In the genomic region with DNA sequence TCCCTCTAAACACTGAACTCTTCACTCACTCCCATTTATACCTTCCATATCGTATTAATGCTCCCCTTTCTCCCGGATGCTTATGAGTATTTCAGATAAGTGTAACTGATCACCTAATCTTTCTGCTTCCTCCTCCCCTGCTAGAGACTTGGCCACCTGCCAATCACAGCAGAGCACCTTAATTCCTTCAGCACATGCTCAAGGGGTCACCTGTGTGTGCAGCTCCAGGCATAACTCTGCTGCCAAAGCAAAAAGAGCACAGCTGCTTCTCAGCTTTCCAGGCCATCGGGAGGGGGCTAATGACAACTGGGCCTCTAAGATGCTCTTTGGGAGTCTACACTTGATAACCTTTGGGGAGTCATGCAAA, we compare ENCODE assay signal across 10 cellular contexts.
DNase-seq lines count a peak whose midpoint lies in the region; ATAC-seq and TF ChIP-seq lines count a peak whose summit lies in the region.
"Had no signal": no experiment of that assay in that cellular context is flagged by ENCODE, and none has a peak within 500 bp of the region (broad histone marks: within the 10 kb centered on the region; RNA-seq: fewer than 3 reads in every experiment).

No MANE protein-coding gene starts in this region.

- peaks cover 0 to 7% (median 1%) of the 10 kb centered on the region in 7 donors for H3K9me3 Mint-ChIP-seq in CD4-positive, CD25-positive, alpha-beta regulatory T cell
- H3K9me3 Mint-ChIP-seq in glutamatergic neuron (ENCODE audit: unreplicated experiment): no peaks in the 10 kb centered on the region

- no peaks in the 10 kb centered on the region for H4K20me1 ChIP-seq in KMS-11 (ENCODE audit: insufficient read depth)

- peaks cover 8 to 47% (median 17%) of the 10 kb centered on the region in 4 donors for H3K4me1 Mint-ChIP-seq in CD4-positive, CD25-positive, alpha-beta regulatory T cell
- H3K4me1 Mint-ChIP-seq in glutamatergic neuron (ENCODE audit: low read depth, unreplicated experiment): peaks cover 5% of the 10 kb centered on the region

- H3K36me3 ChIP-seq in CD4-positive, CD25-positive, alpha-beta regulatory T cell (ENCODE audit: control insufficient read depth, insufficient read depth, low read length): no peaks in the 10 kb centered on the region
- no peaks in the 10 kb centered on the region for H3K36me3 ChIP-seq in KMS-11 (ENCODE audit: insufficient read depth)
- H3K36me3 ChIP-seq: heart right ventricle had no signal

- H3K27ac ChIP-seq in CD4-positive, CD25-positive, alpha-beta regulatory T cell (ENCODE audit: insufficient read depth, low read length, poor library complexity, severe bottlenecking): no peak overlapping the region
- H3K27ac ChIP-seq in KMS-11: peak overlapping the region; percentile 34
- H3K27ac ChIP-seq: heart right ventricle had no signal

- H3K4me3 Mint-ChIP-seq in CD4-positive, CD25-positive, alpha-beta regulatory T cell: peak overlapping the region in 2 of 4 donors; percentile 15 to 44
- H3K4me3 Mint-ChIP-seq in glutamatergic neuron (ENCODE audit: unreplicated experiment): no peak overlapping the region

- H3K4me3 ChIP-seq in CD4-positive, CD25-positive, alpha-beta regulatory T cell (ENCODE audit: low read depth, low read length): no peak overlapping the region
- no peak overlapping the region for H3K4me3 ChIP-seq in KMS-11 (IDR thresholded peaks at IDR 0.05; ENCODE audit: insufficient read depth, low read depth, low read length)
- H3K4me3 ChIP-seq: heart right ventricle had no signal

- H3K36me3 Mint-ChIP-seq in CD4-positive, CD25-positive, alpha-beta regulatory T cell: no peaks in the 10 kb centered on the region
- H3K36me3 Mint-ChIP-seq in glutamatergic neuron (ENCODE audit: unreplicated experiment): no peaks in the 10 kb centered on the region

- H3K79me2 ChIP-seq in KMS-11 (ENCODE audit: insufficient read depth, low read depth): no peaks in the 10 kb centered on the region

- TF ChIP-seq CTCF in KMS-11 (conservative IDR thresholded peaks at IDR 0.05; ENCODE audit: low read depth, low read length) (no peak), glutamatergic neuron (IDR thresholded peaks at IDR 0.05; ENCODE audit: partially characterized antibody, unreplicated experiment) (no peak), omental fat pad (IDR thresholded peaks at IDR 0.05) (no peak)

- H3K27ac Mint-ChIP-seq in CD4-positive, CD25-positive, alpha-beta regulatory T cell: peak overlapping the region in 2 of 3 donors; percentile 81 to 92
- no peak overlapping the region for H3K27ac Mint-ChIP-seq in glutamatergic neuron (ENCODE audit: unreplicated experiment)

- ATAC-seq in CD4-positive, CD25-positive, alpha-beta regulatory T cell (ENCODE audit: low read depth in 2 of 2): no peak
- ATAC-seq in GM18502 (IDR thresholded peaks at IDR 0.05; ENCODE audit: poor library complexity, unreplicated experiment) (peak; percentile 40), HG02571 (IDR thresholded peaks at IDR 0.05; ENCODE audit: unreplicated experiment) (no peak), omental fat pad (ENCODE audit: low FRiP score) (no peak)
- ATAC-seq: heart right ventricle had no signal

- no peaks in the 10 kb centered on the region for H3K27me3 ChIP-seq in CD4-positive, CD25-positive, alpha-beta regulatory T cell (ENCODE audit: control insufficient read depth, insufficient read depth, low read length)
- H3K27me3 ChIP-seq in KMS-11 (ENCODE audit: insufficient read depth, low read depth): peaks cover 31% of the 10 kb centered on the region
- H3K27me3 ChIP-seq: heart right ventricle had no signal

- peaks cover 5% of the 10 kb centered on the region for H3K27me3 Mint-ChIP-seq in CD4-positive, CD25-positive, alpha-beta regulatory T cell
- no peaks in the 10 kb centered on the region for H3K27me3 Mint-ChIP-seq in glutamatergic neuron (ENCODE audit: unreplicated experiment)

- no peak overlapping the region for H3K9ac ChIP-seq in KMS-11

- H3K4me2 ChIP-seq in KMS-11: peak overlapping the region; percentile 70

- 0 out of 2 replicates have a peak overlapping the region, but pooled peaks have one; percentile 11 for H2AFZ ChIP-seq in KMS-11 (ENCODE audit: low read depth)

- peak in 1 of 3 donors; percentile 40 for DNase-seq in CD4-positive, CD25-positive, alpha-beta regulatory T cell
- DNase-seq in T follicular helper cell (ENCODE audit: low read depth) (peak; percentile 9), activated gamma-delta T cell treated with Interleukin-2 at 50 U/mL for 16 hours (no peak), glutamatergic neuron (no peak), omental fat pad (ENCODE audit: low spot score) (no peak)
- DNase-seq: activated effector memory CD4-positive, alpha-beta T cell treated with anti-CD3 and anti-CD28 coated beads, Interleukin-2, amount 50 U/mL, for 16 hours; heart right ventricle had no signal

- H3K4me1 ChIP-seq in CD4-positive, CD25-positive, alpha-beta regulatory T cell (ENCODE audit: control insufficient read depth, insufficient read depth, low read length, poor library complexity, severe bottlenecking): no peaks in the 10 kb centered on the region
- H3K4me1 ChIP-seq in KMS-11 (ENCODE audit: low read depth, poor library complexity, severe bottlenecking): peaks cover 28% of the 10 kb centered on the region
- H3K4me1 ChIP-seq: heart right ventricle had no signal

- H3K9me3 ChIP-seq in CD4-positive, CD25-positive, alpha-beta regulatory T cell (ENCODE audit: control insufficient read depth in 2 of 2, low read length in 2 of 2): no peaks in the 10 kb centered on the region
- H3K9me3 ChIP-seq: heart right ventricle had no signal
